ENCODE assay signal across 8 cellular contexts in genomic region chr2:96408631-96409542, GRCh38.
DNase-seq lines count a peak whose midpoint lies in the region; ATAC-seq and TF ChIP-seq lines count a peak whose summit lies in the region.

No MANE protein-coding gene starts in this region.

- peak; percentile 25 for ATAC-seq in omental fat pad (ENCODE audit: low FRiP score)
- no peak for ATAC-seq in HG03378 (IDR thresholded peaks at IDR 0.05; ENCODE audit: unreplicated experiment)

- BruUV-seq in Caco-2 (replicated peaks; lab: Mats Ljungman, UMichigan): no TSS peak

- POLR2A ChIA-PET in Caco-2 (lab: Charles Lee): no interaction called here

- H3K4me3 ChIP-seq in Caco-2 (ENCODE audit: low read depth, low read length): no peak overlapping the region

- no peaks in the 10 kb centered on the region for H3K9me3 Mint-ChIP-seq in Caco-2 (ENCODE audit: unreplicated experiment)

- peak overlapping the region; percentile 47 for H3K27ac Mint-ChIP-seq in Caco-2 (ENCODE audit: unreplicated experiment)

- no peaks in the 10 kb centered on the region for H3K27me3 Mint-ChIP-seq in Caco-2 (ENCODE audit: insufficient read depth, unreplicated experiment)

- peaks cover 26% of the 10 kb centered on the region for H3K4me1 Mint-ChIP-seq in Caco-2 (ENCODE audit: low read depth, unreplicated experiment)

- no peaks in the 10 kb centered on the region for H3K36me3 Mint-ChIP-seq in Caco-2 (ENCODE audit: insufficient read depth, unreplicated experiment)

- DNase-seq in Caco-2 (peak in 1 of 2 experiments; percentile 35), NCI-H446 treated with DMSO at 0.1 percent for 48 hours (lab: John Stamatoyannopoulos, UW) (peak; percentile 36), epidermal melanocyte (ENCODE audit: insufficient read length, low spot score) (peak; percentile 26), omental fat pad (ENCODE audit: low spot score) (no peak), AG20443 (ENCODE audit: low spot score) (no peak), GM19240 (ENCODE audit: insufficient read length, low spot score) (no peak), D341Med (ENCODE audit: low spot score) (no peak)

- CTCF ChIA-PET in Caco-2 (lab: Charles Lee): interaction anchor here (0.6 to 5.4 kb wide), 4 partner anchors 97 to 108 kb away, joined by 3 to 113 read pairs (median 6); no protein-coding TSS in a partner anchor

- no peaks in the 10 kb centered on the region for H3K9me3 ChIP-seq in Caco-2

- intact Hi-C loops in Caco-2 (cut with micrococcal nuclease; ENCODE audit: unreplicated experiment): no loop called here

- no peaks in the 10 kb centered on the region for H3K36me3 ChIP-seq in Caco-2 (ENCODE audit: control insufficient read depth, insufficient read depth, low read length)

- H3K27me3 ChIP-seq in Caco-2 (replicated peaks; ENCODE audit: control insufficient read depth, insufficient read depth, low read length): no peaks in the 10 kb centered on the region

- H3K4me1 ChIP-seq in Caco-2: peaks cover 35% of the 10 kb centered on the region

- H3K4me3 Mint-ChIP-seq in Caco-2 (ENCODE audit: unreplicated experiment): no peak overlapping the region

- peak in 1 of 2 experiments; percentile 23 for TF ChIP-seq CTCF in Caco-2 (IDR thresholded peaks at IDR 0.05; ENCODE audit: insufficient read depth in 1 of 2, low read depth in 1 of 2, low read length in 1 of 2, severe bottlenecking in 1 of 2, unreplicated experiment in 1 of 2)
- TF ChIP-seq CTCF in omental fat pad (IDR thresholded peaks at IDR 0.05): no peak

Comparison
In these comparisons a context has a peak if more than half of its experiments do, and no peak if none do; other contexts are left out.
1. DNase-seq: peak in NCI-H446 treated with DMSO at 0.1 percent for 48 hours (single experiment) and epidermal melanocyte (single experiment); none in omental fat pad (single experiment), AG20443 (single experiment), GM19240 (single experiment) and D341Med (single experiment).